In genomic region chr18:8708670-8709069, GRCh38 we compare ENCODE assay signal across 16 cellular contexts. TPM values are rescaled to one million over a fixed set of nuclear protein-coding genes. Genes with fewer than 3 reads are reported as not detected.
DNase-seq lines count a peak whose midpoint lies in the region; ATAC-seq and TF ChIP-seq lines count a peak whose summit lies in the region.
"Had no signal": no experiment of that assay in that cellular context is flagged by ENCODE, and none has a peak within 500 bp of the region (broad histone marks: within the 10 kb centered on the region; RNA-seq: fewer than 3 reads in every experiment).

No MANE protein-coding gene starts in this region.

- TF ChIP-seq CTCF in HFF-Myc (IDR thresholded peaks at IDR 0.05; ENCODE audit: low read depth, low read length, missing control alignments) = no peak
- no peak for TF ChIP-seq CTCF in RWPE1 (conservative IDR thresholded peaks at IDR 0.05; ENCODE audit: low read depth)
- TF ChIP-seq CTCF in transverse colon (IDR thresholded peaks at IDR 0.05) = no peak

- DNase-seq in HFF-Myc (ENCODE audit: extremely low read depth, low read depth) (no peak), RWPE1 (ENCODE audit: low spot score) (no peak), transverse colon (no peak), NCI-H1048 (lab: John Stamatoyannopoulos, UW) (no peak), NOMO-1 treated with dmso at 0.1 percent for 144 hours (lab: John Stamatoyannopoulos, UW; ENCODE audit: unreplicated experiment) (no peak)
- DNase-seq: activated CD4-positive, CD25-positive, alpha-beta regulatory T cell; activated naive CD4-positive, alpha-beta T cell; body of pancreas; CD8-positive, alpha-beta memory T cell; KG1; NCI-H1436; stimulated activated naive CD8-positive, alpha-beta T cell treated with anti-CD3 and anti-CD28 coated beads, Interleukin-15, Interleukin-2, amounts not matched to agents 100 U/mL and 50 U/mL, for 24 hours; T-helper 1 cell had no signal

- H3K36me3 ChIP-seq in iPS-15b (ENCODE audit: control insufficient read depth, insufficient read depth, low read length) = no peaks in the 10 kb centered on the region
- H3K36me3 ChIP-seq in transverse colon = no peaks in the 10 kb centered on the region

- ATAC-seq in HG02763 (IDR thresholded peaks at IDR 0.05; ENCODE audit: unreplicated experiment) = no peak
- ATAC-seq: body of pancreas; stimulated activated naive CD8-positive, alpha-beta T cell treated with anti-CD3 and anti-CD28 coated beads, Interleukin-15, Interleukin-2, amounts not matched to agents 100 U/mL and 50 U/mL, for 24 hours had no signal

- H3K4me1 ChIP-seq in iPS-15b (ENCODE audit: control insufficient read depth, insufficient read depth, low read length) = peaks cover 21% of the 10 kb centered on the region
- peaks cover 0 to 20% (median 7%) of the 10 kb centered on the region in 4 donors for H3K4me1 ChIP-seq in transverse colon

- POLR2A ChIA-PET in RWPE1 (lab: Yijun Ruan, JAX; ENCODE audit: low non-redundant PET) = no interaction called here

- H3K9ac ChIP-seq in iPS-15b (ENCODE audit: low read depth, low read length) = no peak overlapping the region
- H3K9ac ChIP-seq: parathyroid adenoma had no signal

- 80% methylated on average over 9 of the region's 9 CpGs; no CpG with 5 or more reads in 1 of the 2 donors for WGBS in transverse colon (ENCODE audit: low coverage in 1 of 2), 2 donors

- H3K27ac ChIP-seq in RWPE1 (peak overlapping the region; percentile 17), transverse colon (peak overlapping the region; percentile 5 to 93 (median 88))
- H3K27ac ChIP-seq: parathyroid adenoma had no signal

- H3K27me3 ChIP-seq in iPS-15b (ENCODE audit: control insufficient read depth, insufficient read depth, low read length) = peaks cover 8% of the 10 kb centered on the region
- H3K27me3 ChIP-seq in transverse colon = peaks cover 73% of the 10 kb centered on the region
- H3K27me3 ChIP-seq: body of pancreas had no signal

- in situ Hi-C loops in transverse colon (cut with MboI; ENCODE audit: low pct_ligation_motif_present in 1 of 4, low pct_unique_long_range_greater_than_20kb in 1 of 4, low sequenced_read_pairs in 3 of 4) = loop anchor here in 1 of 4 donors (10.0 kb wide), 1 partner anchor 276 kb away; no protein-coding TSS in a partner anchor

- TF ChIP-seq EP300 in transverse colon (IDR thresholded peaks at IDR 0.05; ENCODE audit: low read depth) = no peak

- H3K4me3 ChIP-seq in HFF-Myc (replicated peaks; ENCODE audit: low read depth, low read length) = peak overlapping the region; percentile 93
- peak overlapping the region; percentile 27 for H3K4me3 ChIP-seq in iPS-15b (ENCODE audit: low read depth, low read length)
- H3K4me3 ChIP-seq in transverse colon = peak overlapping the region in 1 of 4 donors; percentile 65
- H3K4me3 ChIP-seq: body of pancreas had no signal

- CTCF ChIA-PET in RWPE1 (lab: Yijun Ruan, JAX) = no interaction called here

- no peaks in the 10 kb centered on the region for H3K9me3 ChIP-seq in iPS-15b (ENCODE audit: control insufficient read depth, insufficient read depth, low read length)
- no peaks in the 10 kb centered on the region for H3K9me3 ChIP-seq in transverse colon
- H3K9me3 ChIP-seq: body of pancreas had no signal

- intact Hi-C loops in transverse colon (cut with DNase I; ENCODE audit: low total_unique reads) = loop anchor here (5.0 to 10.0 kb wide), 2 partner anchors 66 to 429 kb away; partner anchors contain the start of gene ANKRD12

- no peak for TF ChIP-seq POLR2A in transverse colon (IDR thresholded peaks at IDR 0.05)

RNA-seq across cellular contexts. Expression of gene MTCL1, which starts 3.3 kb away (rescaled TPM):
- total RNA-seq in transverse colon = 10 to 100 TPM; 12.3 to 35.9 (median 26.1) TPM
